20 cellular contexts compared by ENCODE assay signal in genomic region chr3:9846231-9846630, GRCh38. TPM values are rescaled to one million over a fixed set of nuclear protein-coding genes. Genes with fewer than 3 reads are reported as not detected.
"Had no signal": no experiment of that assay in that cellular context is flagged by ENCODE, and none has a peak within 500 bp of the region (broad histone marks: within the 10 kb centered on the region; RNA-seq: fewer than 3 reads in every experiment).

No MANE protein-coding gene starts in this region.

- H3K27me3 Mint-ChIP-seq: activated CD4-positive, alpha-beta memory T cell treated with anti-CD3 and anti-CD28 coated beads for 36 hours; activated T-helper 17 cell treated with anti-CD3 and anti-CD28 coated beads, Interleukin-2, amount 50 U/mL, for 72 hours; stimulated activated naive CD8-positive, alpha-beta T cell treated with anti-CD3 and anti-CD28 coated beads, Interleukin-15, Interleukin-2, amounts not matched to agents 100 ng/mL and 50 ng/mL, for 24 hours; T-cell had no signal

- H3K27me3 ChIP-seq: brain microvascular endothelial cell, gastrocnemius medialis, tibial nerve, uterus had no signal

- H3K27ac ChIP-seq: brain microvascular endothelial cell, gastrocnemius medialis, tibial nerve, uterus had no signal

- H3K36me3 ChIP-seq: uterus had no signal

- ATAC-seq: activated T-helper 17 cell treated with anti-CD3 and anti-CD28 coated beads, Interleukin-2, amount 50 U/mL, for 72 hours; esophagus mucosa; gastrocnemius medialis; left lobe of liver; SK-N-SH treated with all-trans-retinoic acid at 6 μM for 48 hours; T-cell had no signal

- FAIRE-seq: colon, keratinocyte had no signal

- H3K4me3 Mint-ChIP-seq: activated CD4-positive, alpha-beta memory T cell treated with anti-CD3 and anti-CD28 coated beads for 36 hours; activated naive CD4-positive, alpha-beta T cell treated with anti-CD3 and anti-CD28 coated beads for 36 hours; activated T-helper 17 cell treated with anti-CD3 and anti-CD28 coated beads, Interleukin-2, amount 50 U/mL, for 72 hours; stimulated activated naive CD8-positive, alpha-beta T cell treated with anti-CD3 and anti-CD28 coated beads, Interleukin-15, Interleukin-2, amounts not matched to agents 100 ng/mL and 50 ng/mL, for 24 hours had no signal

- DNase-seq: activated CD4-positive, alpha-beta memory T cell treated with anti-CD3 and anti-CD28 coated beads for 36 hours; activated naive CD4-positive, alpha-beta T cell treated with anti-CD3 and anti-CD28 coated beads for 36 hours; activated T-cell treated with anti-CD3 and anti-CD28 coated beads for 4 hours; aorta; brain microvascular endothelial cell; central memory CD4-positive, alpha-beta T cell; gastrocnemius medialis; head of caudate nucleus; T-cell; T1000; uterus had no signal

- H3K9me3 Mint-ChIP-seq: activated CD4-positive, alpha-beta memory T cell treated with anti-CD3 and anti-CD28 coated beads for 36 hours; activated naive CD4-positive, alpha-beta T cell treated with anti-CD3 and anti-CD28 coated beads for 36 hours; activated T-helper 17 cell treated with anti-CD3 and anti-CD28 coated beads, Interleukin-2, amount 50 U/mL, for 72 hours; stimulated activated naive CD8-positive, alpha-beta T cell treated with anti-CD3 and anti-CD28 coated beads, Interleukin-15, Interleukin-2, amounts not matched to agents 100 ng/mL and 50 ng/mL, for 24 hours; T-cell had no signal

- H3K27ac Mint-ChIP-seq: activated CD4-positive, alpha-beta memory T cell treated with anti-CD3 and anti-CD28 coated beads for 36 hours; activated naive CD4-positive, alpha-beta T cell treated with anti-CD3 and anti-CD28 coated beads for 36 hours; activated T-helper 17 cell treated with anti-CD3 and anti-CD28 coated beads, Interleukin-2, amount 50 U/mL, for 72 hours; stimulated activated naive CD8-positive, alpha-beta T cell treated with anti-CD3 and anti-CD28 coated beads, Interleukin-15, Interleukin-2, amounts not matched to agents 100 ng/mL and 50 ng/mL, for 24 hours; T-cell had no signal

- H3K4me3 ChIP-seq: gastrocnemius medialis, tibial nerve, uterus had no signal

- H3K9me3 ChIP-seq: gastrocnemius medialis, tibial nerve, uterus had no signal

RNA-seq across cellular contexts. Expression of gene CIDEC, which starts 33.8 kb away (rescaled TPM):
- total RNA-seq: activated CD4-positive, alpha-beta memory T cell treated with anti-CD3 and anti-CD28 coated beads for 36 hours; activated naive CD4-positive, alpha-beta T cell treated with anti-CD3 and anti-CD28 coated beads for 36 hours; esophagus mucosa; mononuclear cell had no signal
- polyA plus RNA-seq: keratinocyte had no signal
